Comparison of ENCODE assay signal across 8 cellular contexts in genomic region chr1:35929730-35930592, GRCh38. TPM values are rescaled to one million over a fixed set of nuclear protein-coding genes. Genes with fewer than 3 reads are reported as not detected.
DNase-seq lines count a peak whose midpoint lies in the region; ATAC-seq and TF ChIP-seq lines count a peak whose summit lies in the region.

No MANE protein-coding gene starts in this region.

- DNase-seq in D341Med (ENCODE audit: low spot score) (peak; percentile 53), HS-27A (ENCODE audit: low read depth) (peak; percentile 29), RPMI8226 (peak; percentile 72), heart right ventricle (peak; percentile 44 to 51), posterior cingulate gyrus (peak; percentile 25 to 90 (median 46))
- DNase-seq in activated naive CD8-positive, alpha-beta T cell treated with anti-CD3 and anti-CD28 coated beads, Interleukin-2, amount 50 U/mL, for 24 hours, result peak; percentile 36

- intact Hi-C loops in heart right ventricle (cut with DNase I), result loop anchor here in 1 of 10 donors (5.0 to 10.0 kb wide), 2 partner anchors 48 to 155 kb away; partner anchors contain the start of genes ADPRS, AGO1 and TEKT2
- intact Hi-C loops in posterior cingulate gyrus (cut with DNase I), result loop anchor here (2.0 to 5.0 kb wide), 2 partner anchors 47 to 157 kb away; partner anchors contain the start of genes ADPRS and AGO1

- H3K4me1 Mint-ChIP-seq in activated naive CD8-positive, alpha-beta T cell treated with anti-CD3 and anti-CD28 coated beads, Interleukin-2, amount 50 U/mL, for 24 hours, result peaks cover 38% of the 10 kb centered on the region

- peak overlapping the region; percentile 96 for H3K4me3 Mint-ChIP-seq in activated naive CD8-positive, alpha-beta T cell treated with anti-CD3 and anti-CD28 coated beads, Interleukin-2, amount 50 U/mL, for 24 hours

- H3K27ac Mint-ChIP-seq in activated naive CD8-positive, alpha-beta T cell treated with anti-CD3 and anti-CD28 coated beads, Interleukin-2, amount 50 U/mL, for 24 hours, result peak overlapping the region; percentile 95

- TF ChIP-seq CTCF in heart right ventricle (IDR thresholded peaks at IDR 0.05), result no peak

- no peaks in the 10 kb centered on the region for H3K36me3 Mint-ChIP-seq in activated naive CD8-positive, alpha-beta T cell treated with anti-CD3 and anti-CD28 coated beads, Interleukin-2, amount 50 U/mL, for 24 hours (ENCODE audit: low read depth)

- no peaks in the 10 kb centered on the region for H3K36me3 ChIP-seq in heart right ventricle

- H3K9me3 ChIP-seq in heart right ventricle, result no peaks in the 10 kb centered on the region

- ATAC-seq in activated naive CD8-positive, alpha-beta T cell treated with anti-CD3 and anti-CD28 coated beads, Interleukin-2, amount 50 U/mL, for 24 hours, result peak; percentile 11
- ATAC-seq in heart right ventricle, result peak; percentile 40 to 67 (median 54)
- no peak for ATAC-seq in GM18867 (IDR thresholded peaks at IDR 0.05; ENCODE audit: unreplicated experiment)
- ATAC-seq in HG03139 (IDR thresholded peaks at IDR 0.05; ENCODE audit: unreplicated experiment), result no peak

- no peaks in the 10 kb centered on the region for H3K27me3 Mint-ChIP-seq in activated naive CD8-positive, alpha-beta T cell treated with anti-CD3 and anti-CD28 coated beads, Interleukin-2, amount 50 U/mL, for 24 hours

- peak overlapping the region; percentile 97 to 100 (median 99) for H3K27ac ChIP-seq in heart right ventricle

- no peaks in the 10 kb centered on the region for H3K27me3 ChIP-seq in heart right ventricle

- peak overlapping the region; percentile 81 to 98 (median 94) for H3K4me3 ChIP-seq in heart right ventricle

- peaks cover 5 to 52% (median 34%) of the 10 kb centered on the region in 9 donors for H3K4me1 ChIP-seq in heart right ventricle

- no peaks in the 10 kb centered on the region for H3K9me3 Mint-ChIP-seq in activated naive CD8-positive, alpha-beta T cell treated with anti-CD3 and anti-CD28 coated beads, Interleukin-2, amount 50 U/mL, for 24 hours

- WGBS in heart right ventricle, 2 donors, result 1 to 3% methylated on average over 15 of the region's 15 CpGs

RNA-seq across cellular contexts. Expression of gene AGO3, which starts 0.9 kb away (rescaled TPM):
- 10 to 100 TPM; 12.3 to 20.7 (median 15.1) TPM for total RNA-seq in heart right ventricle
- 1 to 10 TPM; 2.2 to 3.4 TPM for polyA plus RNA-seq in heart right ventricle

RNA-seq across cellular contexts. Expression of gene AGO1, which starts 47.0 kb away (rescaled TPM):
- 10 to 100 TPM; 19.5 to 26.5 (median 22.5) TPM for total RNA-seq in heart right ventricle
- polyA plus RNA-seq in heart right ventricle, result 1 to 10 TPM; 1.9 to 3.1 TPM

Comparison
In these comparisons a context has a peak if more than half of its experiments do, and no peak if none do; other contexts are left out.
1. ATAC-seq: peak in activated naive CD8-positive, alpha-beta T cell treated with anti-CD3 and anti-CD28 coated beads, Interleukin-2, amount 50 U/mL, for 24 hours (single experiment) and heart right ventricle (8 of 8); none in GM18867 (single experiment) and HG03139 (single experiment).
2. Peak in every context shown above with its lines, with median percentiles within 50 percentile points of each other: DNase-seq.